In genomic region chr10:132572946-132573345, GRCh38 we compare ENCODE assay signal across 1 cellular context.
A peak's percentile ranks its signal among the peaks of the same experiment; 100 is the strongest.
TF ChIP-seq lines count a peak whose summit lies in the region.

No MANE protein-coding gene starts in this region.

TF ChIP-seq in HEK293, 187 proteins besides CTCF, POLR2A, EP300 and RAD21:
- peak; percentile 19; the same call in 1 of the 2 replicates for TF ChIP-seq ZBTB10 (tag by site-specific recombination; IDR thresholded peaks at IDR 0.05)
TF ChIP-seq in HEK293: peak in this region for 1; not testable (repeated sequence) for 186.
